In genomic region chr3:175378348-175378747, GRCh38 we compare ENCODE assay signal across 23 cellular contexts.
DNase-seq lines count a peak whose midpoint lies in the region; ATAC-seq, FAIRE-seq and TF ChIP-seq lines count a peak whose summit lies in the region.
"Had no signal": no experiment of that assay in that cellular context is flagged by ENCODE, and none has a peak within 500 bp of the region (broad histone marks: within the 10 kb centered on the region; RNA-seq: fewer than 3 reads in every experiment).

No MANE protein-coding gene starts in this region.

- TF ChIP-seq CTCF in GM23338 (conservative IDR thresholded peaks at IDR 0.05; ENCODE audit: low read depth in 2 of 2) (no peak), bronchial epithelial cell (IDR thresholded peaks at IDR 0.05; ENCODE audit: insufficient read depth, low read length, severe bottlenecking) (no peak), GM13976 (IDR thresholded peaks at IDR 0.05; ENCODE audit: borderline replicate concordance, control extremely low read depth, extremely low read depth, insufficient read depth, missing control alignments) (no peak)

- no peaks in the 10 kb centered on the region for H3F3A ChIP-seq in GM23338 (replicated peaks; ENCODE audit: low read depth)

- H3K9me3 ChIP-seq in CD4-positive, alpha-beta memory T cell (ENCODE audit: control insufficient read depth in 1 of 2, low read length in 2 of 2): no peaks in the 10 kb centered on the region
- H3K9me3 ChIP-seq: sigmoid colon had no signal

- H3K27me3 Mint-ChIP-seq in GM23338 (ENCODE audit: insufficient read depth, low read depth, poor library complexity): no peaks in the 10 kb centered on the region
- no peaks in the 10 kb centered on the region for H3K27me3 Mint-ChIP-seq in CD4-positive, alpha-beta memory T cell
- H3K27me3 Mint-ChIP-seq: activated naive CD8-positive, alpha-beta T cell; B cell had no signal

- CTCF ChIA-PET in CD4-positive, alpha-beta memory T cell (lab: Charles Lee; ENCODE audit: partially characterized antibody): no interaction called here

- no peaks in the 10 kb centered on the region for H3K4me1 Mint-ChIP-seq in GM23338
- no peaks in the 10 kb centered on the region for H3K4me1 Mint-ChIP-seq in CD4-positive, alpha-beta memory T cell
- H3K4me1 Mint-ChIP-seq: B cell had no signal

- no peaks in the 10 kb centered on the region for H3K27me3 ChIP-seq in GM23338 (ENCODE audit: insufficient read depth)
- no peaks in the 10 kb centered on the region for H3K27me3 ChIP-seq in bronchial epithelial cell (ENCODE audit: control insufficient read depth, insufficient read depth, low read length)
- H3K27me3 ChIP-seq in CD4-positive, alpha-beta memory T cell (ENCODE audit: insufficient read depth, low read length): no peaks in the 10 kb centered on the region
- H3K27me3 ChIP-seq: cardiac muscle cell, sigmoid colon had no signal

- H3K9me2 ChIP-seq in GM23338 (ENCODE audit: insufficient read depth): no peaks in the 10 kb centered on the region

- peak; percentile 72 for FAIRE-seq in bronchial epithelial cell (lab: Jason Lieb, UNC)
- FAIRE-seq: endothelial cell of umbilical vein, HepG2, urothelium cell line had no signal

- no peaks in the 10 kb centered on the region for H4K20me1 ChIP-seq in GM23338 (replicated peaks; ENCODE audit: insufficient read depth)

- no peak overlapping the region for H3K4me3 Mint-ChIP-seq in GM23338
- no peak overlapping the region for H3K4me3 Mint-ChIP-seq in CD4-positive, alpha-beta memory T cell
- H3K4me3 Mint-ChIP-seq: activated naive CD8-positive, alpha-beta T cell; B cell; T-helper 1 cell treated with Interleukin-12 subunit alpha and Interleukin-12 subunit beta and Interleukin-4 antibody, amounts not matched to agents 30 μg/mL and 1 μg/mL, for 36 hours had no signal

- no peak overlapping the region for H3K4me3 ChIP-seq in GM23338
- H3K4me3 ChIP-seq in bronchial epithelial cell (ENCODE audit: low read depth, low read length): no peak overlapping the region
- no peak overlapping the region for H3K4me3 ChIP-seq in CD4-positive, alpha-beta memory T cell (ENCODE audit: low read length in 2 of 2)
- H3K4me3 ChIP-seq: cardiac muscle cell, sigmoid colon had no signal

- no peaks in the 10 kb centered on the region for H3K79me2 ChIP-seq in GM23338 (replicated peaks; ENCODE audit: insufficient read depth)

- intact Hi-C loops in CD4-positive, alpha-beta memory T cell (cut with micrococcal nuclease): no loop called here

- in situ Hi-C loops in GM13976 (cut with MboI; ENCODE audit: low sequenced_read_pairs, unreplicated experiment): no loop called here

- H2AFZ ChIP-seq in GM23338: peak overlapping the region; percentile 23; the same call in 1 of the 2 replicates

- POLR2A ChIA-PET in CD4-positive, alpha-beta memory T cell (lab: Charles Lee; ENCODE audit: partially characterized antibody): no interaction called here

- H3K27ac Mint-ChIP-seq in GM23338: no peak overlapping the region
- H3K27ac Mint-ChIP-seq in CD4-positive, alpha-beta memory T cell: no peak overlapping the region
- H3K27ac Mint-ChIP-seq: activated naive CD8-positive, alpha-beta T cell; B cell; T-helper 1 cell treated with Interleukin-12 subunit alpha and Interleukin-12 subunit beta and Interleukin-4 antibody, amounts not matched to agents 30 μg/mL and 1 μg/mL, for 36 hours had no signal

- H3K4me2 ChIP-seq in GM23338: no peak overlapping the region

- no peaks in the 10 kb centered on the region; the same call in 2 of the 3 replicates for H3K36me3 Mint-ChIP-seq in GM23338 (ENCODE audit: low read depth)
- no peaks in the 10 kb centered on the region for H3K36me3 Mint-ChIP-seq in CD4-positive, alpha-beta memory T cell
- H3K36me3 Mint-ChIP-seq: activated naive CD8-positive, alpha-beta T cell had no signal

- H3K36me3 ChIP-seq in GM23338 (ENCODE audit: insufficient read depth) (no peaks in the 10 kb centered on the region), bronchial epithelial cell (ENCODE audit: control insufficient read depth, insufficient read depth, low read length) (no peaks in the 10 kb centered on the region)
- no peaks in the 10 kb centered on the region for H3K36me3 ChIP-seq in CD4-positive, alpha-beta memory T cell (ENCODE audit: insufficient read depth, low read length)
- H3K36me3 ChIP-seq: cardiac muscle cell, sigmoid colon had no signal

- DNase-seq in GM23338 (ENCODE audit: low spot score) (no peak), bronchial epithelial cell (ENCODE audit: low read depth) (no peak), GM13976 (ENCODE audit: low spot score) (no peak), MV-4-11 (lab: John Stamatoyannopoulos, UW) (no peak), SHP77 (lab: John Stamatoyannopoulos, UW) (no peak)
- no peak for DNase-seq in CD4-positive, alpha-beta memory T cell
- DNase-seq: activated CD4-positive, CD25-positive, alpha-beta regulatory T cell; activated CD8-positive, alpha-beta memory T cell treated with anti-CD3 and anti-CD28 coated beads, Interleukin-2, amount 50 U/mL, for 4 hours; DND-41; islet precursor cell; NCI-H446; RPMI8226; sigmoid colon; stimulated activated naive CD4-positive, alpha-beta T cell treated with Interleukin-2 at 50 U/mL for 16 hours had no signal

- no peaks in the 10 kb centered on the region for H3K9me3 Mint-ChIP-seq in GM23338
- H3K9me3 Mint-ChIP-seq in CD4-positive, alpha-beta memory T cell: peaks cover 0 to 5% (median 2%) of the 10 kb centered on the region in 8 donors
- H3K9me3 Mint-ChIP-seq: T-helper 1 cell treated with Interleukin-12 subunit alpha and Interleukin-12 subunit beta and Interleukin-4 antibody, amounts not matched to agents 30 μg/mL and 1 μg/mL, for 36 hours had no signal

- H3K27ac ChIP-seq in GM23338 (ENCODE audit: low read depth): no peak overlapping the region
- H3K27ac ChIP-seq in CD4-positive, alpha-beta memory T cell (ENCODE audit: low read depth, low read length): no peak overlapping the region
- H3K27ac ChIP-seq: cardiac muscle cell, sigmoid colon had no signal

- ATAC-seq in GM18858 (IDR thresholded peaks at IDR 0.05; ENCODE audit: unreplicated experiment) (peak; percentile 88), GM23338 (no peak), HG03196 (IDR thresholded peaks at IDR 0.05; ENCODE audit: unreplicated experiment) (peak; percentile 93)
- ATAC-seq: HepG2 had no signal

- no peaks in the 10 kb centered on the region for H3K4me1 ChIP-seq in GM23338 (ENCODE audit: insufficient read depth)
- no peaks in the 10 kb centered on the region for H3K4me1 ChIP-seq in CD4-positive, alpha-beta memory T cell (ENCODE audit: insufficient read depth, low read length)
- H3K4me1 ChIP-seq: sigmoid colon had no signal

TF ChIP-seq in GM23338, 12 proteins besides CTCF, POLR2A, EP300 and RAD21 (continues in another document):
- TF ChIP-seq STAT1 (IDR thresholded peaks at IDR 0.05; ENCODE audit: unreplicated experiment) (no peak), CREB1 (CRISPR knock-in tag; IDR thresholded peaks at IDR 0.05; ENCODE audit: low read depth) (no peak), NANOG (IDR thresholded peaks at IDR 0.05; ENCODE audit: borderline replicate concordance) (no peak), ZNF114 (CRISPR knock-in tag; IDR thresholded peaks at IDR 0.05) (no peak), REST (IDR thresholded peaks at IDR 0.05; ENCODE audit: unreplicated experiment) (no peak), EZH2phosphoT487 (IDR thresholded peaks at IDR 0.05; ENCODE audit: unreplicated experiment) (no peak), ZNF331 (CRISPR knock-in tag; IDR thresholded peaks at IDR 0.05; ENCODE audit: low read depth) (no peak), EZH2 (IDR thresholded peaks at IDR 0.05; ENCODE audit: low read depth, unreplicated experiment) (no peak)
- TF ChIP-seq, protein P1, sequence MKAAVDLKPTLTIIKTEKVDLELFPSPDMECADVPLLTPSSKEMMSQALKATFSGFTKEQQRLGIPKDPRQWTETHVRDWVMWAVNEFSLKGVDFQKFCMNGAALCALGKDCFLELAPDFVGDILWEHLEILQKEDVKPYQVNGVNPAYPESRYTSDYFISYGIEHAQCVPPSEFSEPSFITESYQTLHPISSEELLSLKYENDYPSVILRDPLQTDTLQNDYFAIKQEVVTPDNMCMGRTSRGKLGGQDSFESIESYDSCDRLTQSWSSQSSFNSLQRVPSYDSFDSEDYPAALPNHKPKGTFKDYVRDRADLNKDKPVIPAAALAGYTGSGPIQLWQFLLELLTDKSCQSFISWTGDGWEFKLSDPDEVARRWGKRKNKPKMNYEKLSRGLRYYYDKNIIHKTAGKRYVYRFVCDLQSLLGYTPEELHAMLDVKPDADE (IDR thresholded peaks at IDR 0.05): no peak
